14 cellular contexts compared by ENCODE assay signal in the genomic region with DNA sequence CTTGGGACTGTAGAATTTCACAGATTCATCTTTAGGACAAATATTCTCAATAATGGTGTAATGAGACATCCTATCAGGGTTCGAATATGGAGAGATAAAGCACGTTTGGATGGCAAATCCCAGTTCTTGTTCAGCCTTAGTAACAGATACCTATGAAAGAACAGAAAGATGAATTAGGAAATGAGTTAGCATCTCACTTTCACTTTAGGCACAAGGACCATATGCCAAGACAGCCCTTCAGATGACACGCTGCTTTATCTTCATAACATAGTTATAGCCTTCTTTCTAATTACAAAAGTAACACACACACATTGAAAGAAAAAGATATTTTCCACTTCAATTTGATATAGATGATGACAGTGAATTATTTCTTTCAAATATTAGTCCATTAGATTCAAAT.
DNase-seq lines count a peak whose midpoint lies in the region; ATAC-seq and TF ChIP-seq lines count a peak whose summit lies in the region.
"Had no signal": no experiment of that assay in that cellular context is flagged by ENCODE, and none has a peak within 500 bp of the region (broad histone marks: within the 10 kb centered on the region; RNA-seq: fewer than 3 reads in every experiment).

No MANE protein-coding gene starts in this region.

- no peaks in the 10 kb centered on the region for H3K27me3 Mint-ChIP-seq in activated CD4-positive, alpha-beta memory T cell treated with anti-CD3 and anti-CD28 coated beads for 36 hours
- H3K27me3 Mint-ChIP-seq in activated CD4-positive, alpha-beta memory T cell treated with anti-CD3 and anti-CD28 coated beads, Interleukin-2, amount 10 ng/mL, durations not matched to agents 7 days and 5 days, result no peaks in the 10 kb centered on the region
- H3K27me3 Mint-ChIP-seq in chondrocyte (ENCODE audit: low read depth), result no peaks in the 10 kb centered on the region

- intact Hi-C loops in activated CD4-positive, alpha-beta memory T cell treated with anti-CD3 and anti-CD28 coated beads for 36 hours (cut with micrococcal nuclease), result loop anchor here (2.0 kb wide), 1 partner anchor 164 kb away; no protein-coding TSS in a partner anchor
- intact Hi-C loops in stomach (cut with DNase I; ENCODE audit: low total_unique reads), result no loop called here

- no peaks in the 10 kb centered on the region for H3K9me3 Mint-ChIP-seq in activated CD4-positive, alpha-beta memory T cell treated with anti-CD3 and anti-CD28 coated beads for 36 hours
- no peaks in the 10 kb centered on the region for H3K9me3 Mint-ChIP-seq in activated CD4-positive, alpha-beta memory T cell treated with anti-CD3 and anti-CD28 coated beads, Interleukin-2, amount 10 ng/mL, durations not matched to agents 7 days and 5 days
- no peaks in the 10 kb centered on the region for H3K9me3 Mint-ChIP-seq in chondrocyte (ENCODE audit: low read depth)
- H3K9me3 Mint-ChIP-seq: nephron progenitor cell had no signal

- TF ChIP-seq EP300 in gastroesophageal sphincter (IDR thresholded peaks at IDR 0.05) (no peak), stomach (IDR thresholded peaks at IDR 0.05) (no peak)

- no peak for ATAC-seq in gastroesophageal sphincter
- ATAC-seq: A549, PC-3 had no signal

- TF ChIP-seq POLR2A in gastroesophageal sphincter (IDR thresholded peaks at IDR 0.05) (no peak), stomach (IDR thresholded peaks at IDR 0.05) (no peak)

- no peaks in the 10 kb centered on the region for H3K9me3 ChIP-seq in MM.1S (replicated peaks; ENCODE audit: insufficient read depth, low read length)
- H3K9me3 ChIP-seq in gastroesophageal sphincter, result no peaks in the 10 kb centered on the region
- H3K9me3 ChIP-seq in stomach, result no peaks in the 10 kb centered on the region
- no peaks in the 10 kb centered on the region for H3K9me3 ChIP-seq in WERI-Rb-1 (ENCODE audit: severe bottlenecking)
- H3K9me3 ChIP-seq: A549 had no signal

- H3K4me2 ChIP-seq in MM.1S (ENCODE audit: low read depth, low read length), result no peak overlapping the region
- H3K4me2 ChIP-seq: A549 had no signal

- no peak overlapping the region for H2AFZ ChIP-seq in MM.1S (ENCODE audit: low read length)

- no peak for TF ChIP-seq CTCF in MM.1S (IDR thresholded peaks at IDR 0.05; ENCODE audit: low read length)
- TF ChIP-seq CTCF in gastroesophageal sphincter (IDR thresholded peaks at IDR 0.05), result no peak
- no peak for TF ChIP-seq CTCF in stomach (IDR thresholded peaks at IDR 0.05)
- TF ChIP-seq CTCF in chondrocyte (IDR thresholded peaks at IDR 0.05), result no peak
- TF ChIP-seq CTCF in WERI-Rb-1 (IDR thresholded peaks at IDR 0.05; ENCODE audit: low read depth, low read length), result no peak

- H3F3A ChIP-seq in MM.1S (ENCODE audit: insufficient read depth, low read length), result no peaks in the 10 kb centered on the region

- no peaks in the 10 kb centered on the region for H4K20me1 ChIP-seq in MM.1S (ENCODE audit: insufficient read depth, low read length)

- H3K4me3 ChIP-seq in MM.1S (ENCODE audit: low read length), result no peak overlapping the region
- H3K4me3 ChIP-seq in gastroesophageal sphincter, result no peak overlapping the region
- no peak overlapping the region for H3K4me3 ChIP-seq in stomach
- H3K4me3 ChIP-seq in WERI-Rb-1 (ENCODE audit: low read depth, low read length), result no peak overlapping the region
- H3K4me3 ChIP-seq: A549 had no signal

- 24 to 50% methylated on average over 2 to 3 of the region's 3 CpGs for WGBS in gastroesophageal sphincter (ENCODE audit: low coverage in 1 of 2), 2 donors
- 62 to 76% (median 73%) methylated on average over 3 of the region's 3 CpGs for WGBS in stomach, 5 donors

- H3K9me2 ChIP-seq in MM.1S (replicated peaks; ENCODE audit: insufficient read depth, low read length), result no peaks in the 10 kb centered on the region

- H3K4me1 Mint-ChIP-seq in activated CD4-positive, alpha-beta memory T cell treated with anti-CD3 and anti-CD28 coated beads for 36 hours (ENCODE audit: low read depth), result peaks cover 25% of the 10 kb centered on the region
- peaks cover 31% of the 10 kb centered on the region for H3K4me1 Mint-ChIP-seq in activated CD4-positive, alpha-beta memory T cell treated with anti-CD3 and anti-CD28 coated beads, Interleukin-2, amount 10 ng/mL, durations not matched to agents 7 days and 5 days
- peaks cover 5% of the 10 kb centered on the region for H3K4me1 Mint-ChIP-seq in chondrocyte (ENCODE audit: low read depth)

- CTCF ChIA-PET in activated CD4-positive, alpha-beta memory T cell treated with anti-CD3 and anti-CD28 coated beads for 36 hours (lab: Charles Lee), result interaction anchor here (1.0 to 1.4 kb wide), 6 partner anchors 20 to 216 kb away, joined by 3 to 6 read pairs (median 5); a partner anchor contains a TSS
- CTCF ChIA-PET in activated CD4-positive, alpha-beta memory T cell treated with anti-CD3 and anti-CD28 coated beads, Interleukin-2, amount 10 ng/mL, durations not matched to agents 7 days and 5 days (lab: Charles Lee), result no interaction called here

- peaks cover 42% of the 10 kb centered on the region for H3K36me3 Mint-ChIP-seq in activated CD4-positive, alpha-beta memory T cell treated with anti-CD3 and anti-CD28 coated beads for 36 hours
- peaks cover 87% of the 10 kb centered on the region for H3K36me3 Mint-ChIP-seq in activated CD4-positive, alpha-beta memory T cell treated with anti-CD3 and anti-CD28 coated beads, Interleukin-2, amount 10 ng/mL, durations not matched to agents 7 days and 5 days (ENCODE audit: low read depth)
- no peaks in the 10 kb centered on the region for H3K36me3 Mint-ChIP-seq in chondrocyte (ENCODE audit: low read depth)

- no peak overlapping the region for H3K27ac ChIP-seq in MM.1S (ENCODE audit: low read length)
- H3K27ac ChIP-seq in gastroesophageal sphincter, result peak overlapping the region; percentile 83 to 89 (median 85)
- peak overlapping the region in 4 of 5 donors; percentile 51 to 80 (median 80) for H3K27ac ChIP-seq in stomach
- H3K27ac ChIP-seq in WERI-Rb-1, result no peak overlapping the region
- H3K27ac ChIP-seq: A549 had no signal

- H3K79me2 ChIP-seq in MM.1S (ENCODE audit: low read length), result no peaks in the 10 kb centered on the region

- H3K4me1 ChIP-seq in MM.1S (ENCODE audit: low read length), result no peaks in the 10 kb centered on the region
- H3K4me1 ChIP-seq in gastroesophageal sphincter, result peaks cover 8 to 62% (median 12%) of the 10 kb centered on the region in 3 donors
- peaks cover 0 to 32% (median 12%) of the 10 kb centered on the region in 4 donors for H3K4me1 ChIP-seq in stomach
- H3K4me1 ChIP-seq: A549 had no signal

- H3K9ac ChIP-seq in MM.1S (ENCODE audit: low read length), result no peak overlapping the region

- POLR2A ChIA-PET in activated CD4-positive, alpha-beta memory T cell treated with anti-CD3 and anti-CD28 coated beads for 36 hours (lab: Charles Lee), result interaction anchor here (1.5 to 2.3 kb wide), 4 partner anchors 19 to 92 kb away, joined by 4 to 11 read pairs (median 7); no protein-coding TSS in a partner anchor
- POLR2A ChIA-PET in activated CD4-positive, alpha-beta memory T cell treated with anti-CD3 and anti-CD28 coated beads, Interleukin-2, amount 10 ng/mL, durations not matched to agents 7 days and 5 days (lab: Charles Lee), result interaction anchor here (0.6 to 1.6 kb wide), 3 partner anchors 13 to 200 kb away, joined by 3 to 6 read pairs (median 3); no protein-coding TSS in a partner anchor

- no peak for DNase-seq in activated CD4-positive, alpha-beta memory T cell treated with anti-CD3 and anti-CD28 coated beads for 36 hours
- no peak for DNase-seq in activated CD4-positive, alpha-beta memory T cell treated with anti-CD3 and anti-CD28 coated beads, Interleukin-2, amount 10 ng/mL, durations not matched to agents 7 days and 5 days
- DNase-seq in MM.1S (peak; percentile 20), stomach (no peak), chondrocyte (ENCODE audit: low spot score) (no peak), GOT3 (lab: John Stamatoyannopoulos, UW) (no peak), WERI-Rb-1 (no peak)
- DNase-seq: erythroblast; nephron progenitor cell; PC-3; stimulated activated CD4-positive, alpha-beta T cell treated with anti-CD3 and anti-CD28 coated beads, Interleukin-2, amount 100 ng/mL, for 24 hours; stimulated activated naive CD4-positive, alpha-beta T cell had no signal

- peak overlapping the region; percentile 71 for H3K27ac Mint-ChIP-seq in activated CD4-positive, alpha-beta memory T cell treated with anti-CD3 and anti-CD28 coated beads for 36 hours
- H3K27ac Mint-ChIP-seq in activated CD4-positive, alpha-beta memory T cell treated with anti-CD3 and anti-CD28 coated beads, Interleukin-2, amount 10 ng/mL, durations not matched to agents 7 days and 5 days, result no peak overlapping the region
- H3K27ac Mint-ChIP-seq in chondrocyte (ENCODE audit: unreplicated experiment), result no peak overlapping the region

- H3K27me3 ChIP-seq in MM.1S (replicated peaks; ENCODE audit: insufficient read depth, low read length) (no peaks in the 10 kb centered on the region), gastroesophageal sphincter (no peaks in the 10 kb centered on the region), stomach (no peaks in the 10 kb centered on the region), WERI-Rb-1 (ENCODE audit: insufficient read depth, low read depth, severe bottlenecking) (no peaks in the 10 kb centered on the region)

- H3K4me3 Mint-ChIP-seq in activated CD4-positive, alpha-beta memory T cell treated with anti-CD3 and anti-CD28 coated beads for 36 hours, result peak overlapping the region; percentile 16
- H3K4me3 Mint-ChIP-seq in activated CD4-positive, alpha-beta memory T cell treated with anti-CD3 and anti-CD28 coated beads, Interleukin-2, amount 10 ng/mL, durations not matched to agents 7 days and 5 days, result no peak overlapping the region
- H3K4me3 Mint-ChIP-seq in chondrocyte (ENCODE audit: unreplicated experiment), result no peak overlapping the region
- H3K4me3 Mint-ChIP-seq: nephron progenitor cell had no signal

- H3K36me3 ChIP-seq in MM.1S (replicated peaks; ENCODE audit: insufficient read depth, low read length) (no peaks in the 10 kb centered on the region), gastroesophageal sphincter (peaks cover 4 to 86% of the 10 kb centered on the region in 2 donors), stomach (peaks cover 0 to 65% (median 54%) of the 10 kb centered on the region in 4 donors), WERI-Rb-1 (no peaks in the 10 kb centered on the region)

Comparison
In these comparisons a context has a peak if more than half of its experiments do, and no peak if none do; other contexts are left out.
1. H3K27ac ChIP-seq: peak in gastroesophageal sphincter (4 of 4) and stomach (4 of 5); none in MM.1S (single experiment) and WERI-Rb-1 (single experiment).